1 cellular context compared by ENCODE assay signal in the genomic region with DNA sequence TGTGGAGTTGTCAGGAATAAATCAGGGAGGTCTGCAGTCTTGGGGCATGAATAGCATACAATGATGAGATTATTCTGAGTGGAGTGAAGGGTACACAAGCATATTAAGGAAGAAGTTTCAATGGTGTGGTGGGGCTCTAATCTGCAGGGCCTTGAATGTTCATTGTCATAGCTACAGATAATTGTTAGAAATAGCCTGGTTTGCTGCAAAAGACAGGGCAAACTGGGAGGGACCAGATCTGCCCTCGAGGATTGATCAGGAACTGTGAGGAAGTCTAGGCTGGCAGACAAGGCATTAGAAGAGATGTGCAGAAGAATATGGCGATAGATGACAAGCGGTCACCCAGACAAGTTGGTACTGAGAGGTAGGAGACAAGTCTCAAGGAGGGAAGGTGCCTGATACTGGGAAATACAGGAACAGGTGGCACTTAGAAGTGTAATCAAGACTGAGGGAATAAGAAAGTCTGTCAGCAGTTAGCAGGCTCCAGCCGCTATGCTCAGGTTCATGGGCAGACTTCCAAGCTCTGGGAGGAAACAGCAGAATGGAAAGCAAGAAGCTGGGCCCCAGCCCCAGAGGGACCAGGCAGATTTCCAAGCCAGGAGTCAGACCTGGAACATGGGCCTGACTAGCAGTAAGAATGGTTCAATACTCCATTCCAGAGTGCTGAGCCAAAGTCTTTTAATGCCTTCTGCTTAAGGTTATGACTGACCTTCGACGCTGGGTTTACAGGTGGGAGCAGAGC.
A peak's percentile ranks its signal among the peaks of the same experiment; 100 is the strongest.
TF ChIP-seq lines count a peak whose summit lies in the region.

No MANE protein-coding gene starts in this region.

TF ChIP-seq in SK-N-SH, 30 proteins besides CTCF, POLR2A, EP300 and RAD21 (continued from another document):
- no peak for TF ChIP-seq FOXJ3 (CRISPR knock-in tag; IDR thresholded peaks at IDR 0.05)
- TF ChIP-seq, protein P1, sequence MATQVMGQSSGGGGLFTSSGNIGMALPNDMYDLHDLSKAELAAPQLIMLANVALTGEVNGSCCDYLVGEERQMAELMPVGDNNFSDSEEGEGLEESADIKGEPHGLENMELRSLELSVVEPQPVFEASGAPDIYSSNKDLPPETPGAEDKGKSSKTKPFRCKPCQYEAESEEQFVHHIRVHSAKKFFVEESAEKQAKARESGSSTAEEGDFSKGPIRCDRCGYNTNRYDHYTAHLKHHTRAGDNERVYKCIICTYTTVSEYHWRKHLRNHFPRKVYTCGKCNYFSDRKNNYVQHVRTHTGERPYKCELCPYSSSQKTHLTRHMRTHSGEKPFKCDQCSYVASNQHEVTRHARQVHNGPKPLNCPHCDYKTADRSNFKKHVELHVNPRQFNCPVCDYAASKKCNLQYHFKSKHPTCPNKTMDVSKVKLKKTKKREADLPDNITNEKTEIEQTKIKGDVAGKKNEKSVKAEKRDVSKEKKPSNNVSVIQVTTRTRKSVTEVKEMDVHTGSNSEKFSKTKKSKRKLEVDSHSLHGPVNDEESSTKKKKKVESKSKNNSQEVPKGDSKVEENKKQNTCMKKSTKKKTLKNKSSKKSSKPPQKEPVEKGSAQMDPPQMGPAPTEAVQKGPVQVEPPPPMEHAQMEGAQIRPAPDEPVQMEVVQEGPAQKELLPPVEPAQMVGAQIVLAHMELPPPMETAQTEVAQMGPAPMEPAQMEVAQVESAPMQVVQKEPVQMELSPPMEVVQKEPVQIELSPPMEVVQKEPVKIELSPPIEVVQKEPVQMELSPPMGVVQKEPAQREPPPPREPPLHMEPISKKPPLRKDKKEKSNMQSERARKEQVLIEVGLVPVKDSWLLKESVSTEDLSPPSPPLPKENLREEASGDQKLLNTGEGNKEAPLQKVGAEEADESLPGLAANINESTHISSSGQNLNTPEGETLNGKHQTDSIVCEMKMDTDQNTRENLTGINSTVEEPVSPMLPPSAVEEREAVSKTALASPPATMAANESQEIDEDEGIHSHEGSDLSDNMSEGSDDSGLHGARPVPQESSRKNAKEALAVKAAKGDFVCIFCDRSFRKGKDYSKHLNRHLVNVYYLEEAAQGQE (IDR thresholded peaks at IDR 0.05; ENCODE audit: low read depth, low read length), result no peak
- TF ChIP-seq RFX5 (IDR thresholded peaks at IDR 0.05; ENCODE audit: low read length), result no peak
- TF ChIP-seq TCF12 (IDR thresholded peaks at IDR 0.05), result peak; percentile 75
- peak; percentile 90 for TF ChIP-seq NFIC (IDR thresholded peaks at IDR 0.05; ENCODE audit: borderline replicate concordance)
- no peak for TF ChIP-seq GABPA (IDR thresholded peaks at IDR 0.05; ENCODE audit: low read depth)
- TF ChIP-seq, protein P2, sequence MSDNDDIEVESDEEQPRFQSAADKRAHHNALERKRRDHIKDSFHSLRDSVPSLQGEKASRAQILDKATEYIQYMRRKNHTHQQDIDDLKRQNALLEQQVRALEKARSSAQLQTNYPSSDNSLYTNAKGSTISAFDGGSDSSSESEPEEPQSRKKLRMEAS (IDR thresholded peaks at IDR 0.05; ENCODE audit: low read depth), result peak; percentile 25; the same call in 1 of the 2 replicates
